Comparison of ENCODE assay signal across 8 cellular contexts in the genomic region with DNA sequence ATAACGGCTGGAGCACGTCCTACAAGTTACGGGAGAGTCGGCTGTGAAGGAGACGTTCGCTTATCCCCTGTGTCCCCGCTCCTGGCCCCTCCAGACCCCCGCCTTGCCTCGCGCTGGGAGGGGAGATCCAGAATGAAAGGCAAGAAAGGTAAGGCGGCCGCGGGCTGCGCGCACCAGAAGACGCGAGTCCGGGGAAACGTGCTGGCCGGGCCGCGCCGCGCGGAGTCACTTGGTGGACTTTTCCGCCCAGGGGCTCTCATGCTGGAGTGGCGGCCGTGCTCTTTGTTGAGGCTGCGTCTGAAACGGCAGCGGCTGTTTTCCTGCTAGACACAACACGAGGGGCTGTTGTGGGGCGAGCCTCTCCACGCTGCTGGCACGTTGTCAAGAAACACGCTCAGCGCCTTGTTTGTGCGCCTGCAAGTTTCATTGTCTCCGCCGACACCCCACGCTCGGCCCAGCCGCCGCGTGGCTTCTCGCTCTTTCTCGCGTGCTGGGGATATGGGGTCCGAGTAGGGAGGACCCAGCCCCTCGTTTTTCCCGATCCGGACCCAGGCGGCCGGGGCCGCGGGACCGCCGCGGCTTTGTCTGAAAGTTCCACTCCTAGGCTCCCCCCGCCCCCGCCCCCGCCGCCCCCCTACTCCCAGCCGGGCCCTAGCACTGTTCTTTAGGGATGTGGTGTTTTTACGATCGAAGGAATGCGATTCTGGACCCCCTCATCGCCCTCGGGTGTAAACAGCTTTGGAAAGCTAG. TPM values are rescaled to one million over a fixed set of nuclear protein-coding genes. Genes with fewer than 3 reads are reported as not detected.
A peak's percentile ranks its signal among the peaks of the same experiment; 100 is the strongest.
DNase-seq lines count a peak whose midpoint lies in the region; ATAC-seq and TF ChIP-seq lines count a peak whose summit lies in the region.

No MANE protein-coding gene starts in this region.

- TF ChIP-seq POLR2A in uterus (IDR thresholded peaks at IDR 0.05), result peak in 1 of 2 donors; percentile 9

- H3K4me3 Mint-ChIP-seq in activated naive CD8-positive, alpha-beta T cell treated with anti-CD3 and anti-CD28 coated beads, Interleukin-2, amount 50 U/mL, for 24 hours, result peak overlapping the region; percentile 94

- peak overlapping the region; percentile 100 for H3K27ac ChIP-seq in psoas muscle
- H3K27ac ChIP-seq in uterus, result peak overlapping the region; percentile 98

- no peaks in the 10 kb centered on the region for H3K27me3 Mint-ChIP-seq in activated naive CD8-positive, alpha-beta T cell treated with anti-CD3 and anti-CD28 coated beads, Interleukin-2, amount 50 U/mL, for 24 hours

- H3K4me1 ChIP-seq in psoas muscle (peaks cover 24% of the 10 kb centered on the region), uterus (peaks cover 5 to 9% of the 10 kb centered on the region in 2 donors)

- H3K36me3 Mint-ChIP-seq in activated naive CD8-positive, alpha-beta T cell treated with anti-CD3 and anti-CD28 coated beads, Interleukin-2, amount 50 U/mL, for 24 hours (ENCODE audit: low read depth), result peaks cover 29% of the 10 kb centered on the region

- intact Hi-C loops in left cardiac atrium (cut with DNase I), result loop anchor here (2.0 to 10.0 kb wide), 3 partner anchors 166 to 214 kb away; no protein-coding TSS in a partner anchor
- intact Hi-C loops in psoas muscle (cut with DNase I), result loop anchor here in 1 of 2 donors (5.0 kb wide), 1 partner anchor 188 kb away; the partner anchor contains the start of gene MYL12B
- intact Hi-C loops in uterus (cut with DNase I; ENCODE audit: low total_unique reads), result loop anchor here (10.0 kb wide), 1 partner anchor 144 kb away; no protein-coding TSS in a partner anchor

- H3K4me1 Mint-ChIP-seq in activated naive CD8-positive, alpha-beta T cell treated with anti-CD3 and anti-CD28 coated beads, Interleukin-2, amount 50 U/mL, for 24 hours, result peaks cover 65% of the 10 kb centered on the region

- H3K27me3 ChIP-seq in psoas muscle (ENCODE audit: insufficient read depth in 3 of 3, low read length in 2 of 3) (no peaks in the 10 kb centered on the region), uterus (no peaks in the 10 kb centered on the region)

- H3K27ac Mint-ChIP-seq in activated naive CD8-positive, alpha-beta T cell treated with anti-CD3 and anti-CD28 coated beads, Interleukin-2, amount 50 U/mL, for 24 hours, result peak overlapping the region; percentile 100

- H3K4me3 ChIP-seq in psoas muscle (peak overlapping the region; percentile 97), uterus (peak overlapping the region; percentile 60 to 63)

- H3K36me3 ChIP-seq in psoas muscle (ENCODE audit: insufficient read depth in 1 of 2, low read depth in 1 of 2) (no peaks in the 10 kb centered on the region), uterus (no peaks in the 10 kb centered on the region)

- H3K9me3 ChIP-seq in psoas muscle, result no peaks in the 10 kb centered on the region
- H3K9me3 ChIP-seq in uterus, result no peaks in the 10 kb centered on the region

- peak; percentile 63 for DNase-seq in NCI-H2029 (lab: John Stamatoyannopoulos, UW)
- no peak for DNase-seq in NCI-H2029 treated with DMSO at 0.1 percent for 48 hours (lab: John Stamatoyannopoulos, UW)
- DNase-seq in activated naive CD8-positive, alpha-beta T cell treated with anti-CD3 and anti-CD28 coated beads, Interleukin-2, amount 50 U/mL, for 24 hours, result peak; percentile 60
- DNase-seq in left cardiac atrium, result peak; percentile 77
- DNase-seq in psoas muscle, result peak; percentile 74 to 88
- DNase-seq in uterus, result peak; percentile 75 to 78

- TF ChIP-seq CTCF in psoas muscle (IDR thresholded peaks at IDR 0.05) (no peak), uterus (IDR thresholded peaks at IDR 0.05) (no peak)

- ATAC-seq in SK-N-SH treated with all-trans-retinoic acid at 6 μM for 48 hours, result peak; percentile 0; the same call in 2 of the 3 replicates
- ATAC-seq in activated naive CD8-positive, alpha-beta T cell treated with anti-CD3 and anti-CD28 coated beads, Interleukin-2, amount 50 U/mL, for 24 hours, result no peak
- peak; percentile 1 to 2 for ATAC-seq in left cardiac atrium
- peak; percentile 0 to 20 (median 5) for ATAC-seq in psoas muscle
- ATAC-seq in HG02678 (IDR thresholded peaks at IDR 0.05; ENCODE audit: unreplicated experiment), result no peak

- WGBS in psoas muscle, 3 donors, result 0 to 1% (median 1%) methylated on average over 62 to 69 of the region's 69 CpGs

- H3K9me3 Mint-ChIP-seq in activated naive CD8-positive, alpha-beta T cell treated with anti-CD3 and anti-CD28 coated beads, Interleukin-2, amount 50 U/mL, for 24 hours, result no peaks in the 10 kb centered on the region

TF ChIP-seq in SK-N-SH treated with all-trans-retinoic acid at 6 μM for 48 hours, 23 proteins besides CTCF, POLR2A, EP300 and RAD21:
- no peak for TF ChIP-seq POU6F1 (CRISPR knock-in tag; IDR thresholded peaks at IDR 0.05; ENCODE audit: borderline replicate concordance, low read depth)
- no peak for TF ChIP-seq ZNF8 (CRISPR knock-in tag; IDR thresholded peaks at IDR 0.05)
- no peak for TF ChIP-seq ZNF565 (CRISPR knock-in tag; conservative IDR thresholded peaks at IDR 0.05; ENCODE audit: low read depth)
- TF ChIP-seq SNAI2 (CRISPR knock-in tag; IDR thresholded peaks at IDR 0.05), result no peak
- TF ChIP-seq ZFP30 (CRISPR knock-in tag; IDR thresholded peaks at IDR 0.05), result no peak
- no peak for TF ChIP-seq ESRRG (CRISPR knock-in tag; IDR thresholded peaks at IDR 0.05)
- no peak for TF ChIP-seq ZFP3 (CRISPR knock-in tag; IDR thresholded peaks at IDR 0.05)
- TF ChIP-seq RARB (CRISPR knock-in tag; IDR thresholded peaks at IDR 0.05), result no peak
- TF ChIP-seq, protein P1, sequence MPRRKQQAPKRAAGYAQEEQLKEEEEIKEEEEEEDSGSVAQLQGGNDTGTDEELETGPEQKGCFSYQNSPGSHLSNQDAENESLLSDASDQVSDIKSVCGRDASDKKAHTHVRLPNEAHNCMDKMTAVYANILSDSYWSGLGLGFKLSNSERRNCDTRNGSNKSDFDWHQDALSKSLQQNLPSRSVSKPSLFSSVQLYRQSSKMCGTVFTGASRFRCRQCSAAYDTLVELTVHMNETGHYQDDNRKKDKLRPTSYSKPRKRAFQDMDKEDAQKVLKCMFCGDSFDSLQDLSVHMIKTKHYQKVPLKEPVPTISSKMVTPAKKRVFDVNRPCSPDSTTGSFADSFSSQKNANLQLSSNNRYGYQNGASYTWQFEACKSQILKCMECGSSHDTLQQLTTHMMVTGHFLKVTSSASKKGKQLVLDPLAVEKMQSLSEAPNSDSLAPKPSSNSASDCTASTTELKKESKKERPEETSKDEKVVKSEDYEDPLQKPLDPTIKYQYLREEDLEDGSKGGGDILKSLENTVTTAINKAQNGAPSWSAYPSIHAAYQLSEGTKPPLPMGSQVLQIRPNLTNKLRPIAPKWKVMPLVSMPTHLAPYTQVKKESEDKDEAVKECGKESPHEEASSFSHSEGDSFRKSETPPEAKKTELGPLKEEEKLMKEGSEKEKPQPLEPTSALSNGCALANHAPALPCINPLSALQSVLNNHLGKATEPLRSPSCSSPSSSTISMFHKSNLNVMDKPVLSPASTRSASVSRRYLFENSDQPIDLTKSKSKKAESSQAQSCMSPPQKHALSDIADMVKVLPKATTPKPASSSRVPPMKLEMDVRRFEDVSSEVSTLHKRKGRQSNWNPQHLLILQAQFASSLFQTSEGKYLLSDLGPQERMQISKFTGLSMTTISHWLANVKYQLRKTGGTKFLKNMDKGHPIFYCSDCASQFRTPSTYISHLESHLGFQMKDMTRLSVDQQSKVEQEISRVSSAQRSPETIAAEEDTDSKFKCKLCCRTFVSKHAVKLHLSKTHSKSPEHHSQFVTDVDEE (CRISPR knock-in tag; IDR thresholded peaks at IDR 0.05), result no peak
- TF ChIP-seq PPARA (CRISPR knock-in tag; IDR thresholded peaks at IDR 0.05; ENCODE audit: borderline replicate concordance), result no peak
- TF ChIP-seq CREB5 (CRISPR knock-in tag; IDR thresholded peaks at IDR 0.05; ENCODE audit: low read depth), result no peak
TF ChIP-seq in SK-N-SH treated with all-trans-retinoic acid at 6 μM for 48 hours: peak in this region for 0.

RNA-seq across cellular contexts. Expression of gene TGIF1, which starts 0.6 kb away (rescaled TPM):
- total RNA-seq in left cardiac atrium, result 10 to 100 TPM; 12.0 to 22.9 TPM
- total RNA-seq in psoas muscle, result 10 to 100 TPM; 18.2 to 81.2 (median 61.5) TPM
- polyA plus RNA-seq in psoas muscle, result 100 to 1,000 TPM in 1 of 3 donors, 10 to 100 TPM in 2; 18.7 to 200 (median 22.5) TPM
- 100 to 1,000 TPM in 2 of 4 donors, 10 to 100 TPM in 2; 34.1 to 161 (median 87.0) TPM for total RNA-seq in uterus

Comparison
In these comparisons a context has a peak if more than half of its experiments do, and no peak if none do; other contexts are left out.
1. ATAC-seq: peak in SK-N-SH treated with all-trans-retinoic acid at 6 μM for 48 hours (single experiment), left cardiac atrium (2 of 2) and psoas muscle (4 of 4); none in activated naive CD8-positive, alpha-beta T cell treated with anti-CD3 and anti-CD28 coated beads, Interleukin-2, amount 50 U/mL, for 24 hours (single experiment) and HG02678 (single experiment).